13 cellular contexts compared by ENCODE assay signal in genomic region chr6:51019785-51020184, GRCh38.
"Had no signal": no experiment of that assay in that cellular context is flagged by ENCODE, and none has a peak within 500 bp of the region (broad histone marks: within the 10 kb centered on the region; RNA-seq: fewer than 3 reads in every experiment).

No MANE protein-coding gene starts in this region.

- H3K27ac ChIP-seq: brain microvascular endothelial cell, neural progenitor cell, pancreas, testis had no signal

- DNase-seq: activated CD4-positive, alpha-beta T cell treated with anti-CD3 and anti-CD28 coated beads for 1 hour; activated CD4-positive, alpha-beta T cell treated with anti-CD3 and anti-CD28 coated beads, Interleukin-2, amount 50 U/mL, for 48 hours; activated CD8-positive, alpha-beta memory T cell treated with anti-CD3 and anti-CD28 coated beads, Interleukin-2, amount 10 ng/mL, durations not matched to agents 7 days and 5 days; activated effector memory CD4-positive, alpha-beta T cell treated with anti-CD3 and anti-CD28 coated beads, Interleukin-2, amount 50 U/mL, for 16 hours; activated T-cell treated with anti-CD3 and anti-CD28 coated beads, Interleukin-2, amount 50 U/mL, for 4 hours; brain microvascular endothelial cell; effector memory CD8-positive, alpha-beta T cell; hippocampal formation; pancreas; stimulated activated CD4-positive, alpha-beta T cell treated with anti-CD3 and anti-CD28 coated beads, Interleukin-4, amount 100 ng/mL, for 24 hours; stimulated activated naive CD8-positive, alpha-beta T cell treated with anti-CD3 and anti-CD28 coated beads, Interleukin-15, amount 100 ng/mL, for 72 hours; testis had no signal

- H3K4me1 ChIP-seq: neural progenitor cell, pancreas, testis had no signal

- H3K27me3 ChIP-seq: brain microvascular endothelial cell, neural progenitor cell, pancreas, testis had no signal

- ATAC-seq: activated CD8-positive, alpha-beta memory T cell treated with anti-CD3 and anti-CD28 coated beads, Interleukin-2, amount 10 ng/mL, durations not matched to agents 7 days and 5 days; activated T-cell treated with anti-CD3 and anti-CD28 coated beads, Interleukin-2, amount 50 U/mL, for 4 hours; effector memory CD8-positive, alpha-beta T cell; pancreas; stimulated activated naive CD8-positive, alpha-beta T cell treated with anti-CD3 and anti-CD28 coated beads, Interleukin-15, amount 100 ng/mL, for 72 hours had no signal
